Comparison of ENCODE assay signal across 8 cellular contexts in the genomic region with DNA sequence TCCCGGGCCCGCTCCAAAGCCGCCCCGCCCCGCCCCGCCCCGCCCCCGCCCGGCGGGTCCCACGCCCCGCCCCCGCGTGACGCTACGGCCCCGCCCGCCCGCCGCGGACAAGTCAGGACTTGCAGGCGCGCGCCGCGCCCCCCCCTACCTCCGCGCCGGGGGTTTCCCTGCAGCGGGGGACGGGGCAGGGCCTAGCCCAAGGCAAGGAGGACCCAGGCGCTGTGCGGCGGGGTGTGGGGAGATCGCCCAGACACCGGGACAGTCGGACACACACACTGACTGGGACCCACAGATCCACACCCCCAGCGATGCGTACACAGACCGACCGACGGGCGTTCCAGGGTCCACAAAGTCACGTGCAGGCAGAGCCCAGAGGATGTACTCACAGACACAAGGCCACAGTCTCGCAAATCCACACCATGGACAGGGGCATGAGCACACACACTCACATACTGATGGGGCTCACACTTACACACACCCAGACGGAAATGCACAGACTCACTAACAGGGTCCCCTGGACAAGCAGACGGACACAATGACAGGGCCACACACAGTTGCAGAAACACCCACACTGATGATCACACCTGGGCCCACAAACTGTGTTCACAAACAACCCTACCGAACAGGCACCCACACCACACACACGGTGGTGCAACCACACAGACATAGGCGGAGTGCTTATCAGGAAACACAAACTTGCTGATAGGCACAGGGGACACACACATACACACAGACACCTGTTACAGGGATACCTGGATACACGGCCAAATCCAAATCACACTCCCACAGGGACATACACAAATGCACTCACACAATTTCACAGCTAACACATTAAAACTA. TPM values are rescaled to one million over a fixed set of nuclear protein-coding genes. Genes with fewer than 3 reads are reported as not detected.
A peak's percentile ranks its signal among the peaks of the same experiment; 100 is the strongest.
DNase-seq lines count a peak whose midpoint lies in the region; ATAC-seq and TF ChIP-seq lines count a peak whose summit lies in the region.

No MANE protein-coding gene starts in this region.

- TF ChIP-seq CTCF in AG04450 (IDR thresholded peaks at IDR 0.05; ENCODE audit: low read depth, low read length) = no peak
- peak in 1 of 6 experiments; percentile 6 for TF ChIP-seq CTCF in adrenal gland (IDR thresholded peaks at IDR 0.05)
- no peak for TF ChIP-seq CTCF in type B pancreatic cell (conservative IDR thresholded peaks at IDR 0.05)

- 5 to 16% (median 9%) methylated on average over 12 to 51 of the region's 51 CpGs for WGBS in adrenal gland, 4 donors

- H3K27me3 ChIP-seq in AG04450 (ENCODE audit: control insufficient read depth, insufficient read depth, low read length) = no peaks in the 10 kb centered on the region
- H3K27me3 ChIP-seq in adrenal gland = no peaks in the 10 kb centered on the region

- intact Hi-C loops in adrenal gland (cut with DNase I) = no loop called here
- intact Hi-C loops in left cardiac atrium (cut with DNase I) = no loop called here
- intact Hi-C loops in posterior cingulate gyrus (cut with DNase I) = no loop called here

- TF ChIP-seq EP300 in Ishikawa (IDR thresholded peaks at IDR 0.05; ENCODE audit: borderline replicate concordance) = no peak; the same call in 1 of the 2 replicates

- DNase-seq in AG04450 (ENCODE audit: low read depth, low spot score) = peak; percentile 72
- peak; percentile 85 for DNase-seq in SW480 (ENCODE audit: low spot score)
- DNase-seq in adrenal gland = peak; percentile 86 to 94 (median 91)
- peak; percentile 90 for DNase-seq in left cardiac atrium
- peak; percentile 70 to 98 (median 86) for DNase-seq in posterior cingulate gyrus
- peak; percentile 91 for DNase-seq in type B pancreatic cell (ENCODE audit: extremely low spot score, unreplicated experiment)

- peak overlapping the region; percentile 84 for H3K27ac ChIP-seq in AG04450 (ENCODE audit: low read depth, low read length)
- H3K27ac ChIP-seq in adrenal gland = peak overlapping the region in 4 of 5 donors; percentile 44 to 99 (median 74)

- H3K27ac Mint-ChIP-seq in type B pancreatic cell = peak overlapping the region; percentile 92

- peaks cover 3% of the 10 kb centered on the region for H3K27me3 Mint-ChIP-seq in type B pancreatic cell

- H3K4me1 Mint-ChIP-seq in type B pancreatic cell (ENCODE audit: unreplicated experiment) = peaks cover 16% of the 10 kb centered on the region

- H3K4me3 Mint-ChIP-seq in type B pancreatic cell = peak overlapping the region; percentile 84

- POLR2A ChIA-PET in AG04450 (lab: Yijun Ruan, JAX) = interaction anchor here (1.3 kb wide), 1 partner anchor 13 kb away, joined by 9 read pairs; no protein-coding TSS in a partner anchor

- no peak for TF ChIP-seq RAD21 in Ishikawa (IDR thresholded peaks at IDR 0.05; ENCODE audit: low read depth)

- H3K4me3 ChIP-seq in AG04450 (ENCODE audit: low read depth, low read length) (peak overlapping the region; percentile 98), adrenal gland (peak overlapping the region in 2 of 4 donors; percentile 30 to 96)

- H3K36me3 ChIP-seq in adrenal gland (replicated peaks in 1 of 2) = no peaks in the 10 kb centered on the region

- CTCF ChIA-PET in AG04450 (lab: Charles Lee) = interaction anchor here (1.2 to 2.3 kb wide), 3 partner anchors 12 to 81 kb away, joined by 6 to 18 read pairs (median 11); no protein-coding TSS in a partner anchor

- no peaks in the 10 kb centered on the region; the same call in 1 of the 2 replicates for H3K9me3 ChIP-seq in AG04450 (ENCODE audit: control insufficient read depth, insufficient read depth, low read length)
- no peaks in the 10 kb centered on the region for H3K9me3 ChIP-seq in adrenal gland (replicated peaks in 1 of 3)

- ATAC-seq in GM18867 (IDR thresholded peaks at IDR 0.05; ENCODE audit: unreplicated experiment) = peak; percentile 45
- ATAC-seq in left cardiac atrium = peak; percentile 38 to 62

- H3K4me1 ChIP-seq in adrenal gland (replicated peaks in 1 of 2) = peaks cover 28 to 29% of the 10 kb centered on the region in 2 donors

- TF ChIP-seq POLR2A in adrenal gland (IDR thresholded peaks at IDR 0.05) = peak; percentile 17 to 60

- no peaks in the 10 kb centered on the region for H3K36me3 Mint-ChIP-seq in type B pancreatic cell

- H3K9me3 Mint-ChIP-seq in type B pancreatic cell = no peaks in the 10 kb centered on the region

TF ChIP-seq in Ishikawa, 13 proteins besides CTCF, POLR2A, EP300 and RAD21:
- TF ChIP-seq, protein P1, sequence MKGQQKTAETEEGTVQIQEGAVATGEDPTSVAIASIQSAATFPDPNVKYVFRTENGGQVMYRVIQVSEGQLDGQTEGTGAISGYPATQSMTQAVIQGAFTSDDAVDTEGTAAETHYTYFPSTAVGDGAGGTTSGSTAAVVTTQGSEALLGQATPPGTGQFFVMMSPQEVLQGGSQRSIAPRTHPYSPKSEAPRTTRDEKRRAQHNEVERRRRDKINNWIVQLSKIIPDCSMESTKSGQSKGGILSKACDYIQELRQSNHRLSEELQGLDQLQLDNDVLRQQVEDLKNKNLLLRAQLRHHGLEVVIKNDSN (IDR thresholded peaks at IDR 0.05) = peak; percentile 84
- TF ChIP-seq MAX (IDR thresholded peaks at IDR 0.05) (no peak), ZBTB7A (IDR thresholded peaks at IDR 0.05; ENCODE audit: low read depth) (no peak), CEBPB (IDR thresholded peaks at IDR 0.05) (no peak), TAF1 (IDR thresholded peaks at IDR 0.05; ENCODE audit: low read depth) (no peak; the same call in 1 of the 2 replicates), CREB1 (IDR thresholded peaks at IDR 0.05; ENCODE audit: low read depth) (no peak), FOXM1 (IDR thresholded peaks at IDR 0.05; ENCODE audit: borderline replicate concordance, low read depth) (no peak), YY1 (IDR thresholded peaks at IDR 0.05; ENCODE audit: low read depth) (no peak), NFIC (IDR thresholded peaks at IDR 0.05) (no peak), EGR1 (IDR thresholded peaks at IDR 0.05) (no peak), TEAD4 (IDR thresholded peaks at IDR 0.05) (no peak), TCF12 (IDR thresholded peaks at IDR 0.05; ENCODE audit: low read depth) (no peak)
- TF ChIP-seq, protein P2, sequence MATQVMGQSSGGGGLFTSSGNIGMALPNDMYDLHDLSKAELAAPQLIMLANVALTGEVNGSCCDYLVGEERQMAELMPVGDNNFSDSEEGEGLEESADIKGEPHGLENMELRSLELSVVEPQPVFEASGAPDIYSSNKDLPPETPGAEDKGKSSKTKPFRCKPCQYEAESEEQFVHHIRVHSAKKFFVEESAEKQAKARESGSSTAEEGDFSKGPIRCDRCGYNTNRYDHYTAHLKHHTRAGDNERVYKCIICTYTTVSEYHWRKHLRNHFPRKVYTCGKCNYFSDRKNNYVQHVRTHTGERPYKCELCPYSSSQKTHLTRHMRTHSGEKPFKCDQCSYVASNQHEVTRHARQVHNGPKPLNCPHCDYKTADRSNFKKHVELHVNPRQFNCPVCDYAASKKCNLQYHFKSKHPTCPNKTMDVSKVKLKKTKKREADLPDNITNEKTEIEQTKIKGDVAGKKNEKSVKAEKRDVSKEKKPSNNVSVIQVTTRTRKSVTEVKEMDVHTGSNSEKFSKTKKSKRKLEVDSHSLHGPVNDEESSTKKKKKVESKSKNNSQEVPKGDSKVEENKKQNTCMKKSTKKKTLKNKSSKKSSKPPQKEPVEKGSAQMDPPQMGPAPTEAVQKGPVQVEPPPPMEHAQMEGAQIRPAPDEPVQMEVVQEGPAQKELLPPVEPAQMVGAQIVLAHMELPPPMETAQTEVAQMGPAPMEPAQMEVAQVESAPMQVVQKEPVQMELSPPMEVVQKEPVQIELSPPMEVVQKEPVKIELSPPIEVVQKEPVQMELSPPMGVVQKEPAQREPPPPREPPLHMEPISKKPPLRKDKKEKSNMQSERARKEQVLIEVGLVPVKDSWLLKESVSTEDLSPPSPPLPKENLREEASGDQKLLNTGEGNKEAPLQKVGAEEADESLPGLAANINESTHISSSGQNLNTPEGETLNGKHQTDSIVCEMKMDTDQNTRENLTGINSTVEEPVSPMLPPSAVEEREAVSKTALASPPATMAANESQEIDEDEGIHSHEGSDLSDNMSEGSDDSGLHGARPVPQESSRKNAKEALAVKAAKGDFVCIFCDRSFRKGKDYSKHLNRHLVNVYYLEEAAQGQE (IDR thresholded peaks at IDR 0.05; ENCODE audit: low read depth) = peak; percentile 43; the same call in 1 of the 2 replicates

RNA-seq across cellular contexts. Expression of gene BBC3, which starts 0.4 kb away (rescaled TPM):
- polyA plus RNA-seq in AG04450 (2011; rRNA removed) (3.6 and 4.4 TPM in 2 replicates), adrenal gland (1 to 10 TPM in 2 of 3 donors, under 1 TPM in 1; 0.27 to 8.4 (median 4.4) TPM)
- polyA minus RNA-seq in AG04450 (2011; rRNA and poly(A)+ RNA removed) = 3.6 and 4.5 TPM in 2 replicates
- total RNA-seq in adrenal gland (10 to 100 TPM in 4 of 8 donors, 1 to 10 TPM in 4; 1.7 to 17.9 (median 10.1) TPM), left cardiac atrium (1 to 10 TPM; 2.9 to 4.1 TPM), type B pancreatic cell (ENCODE audit: low replicate concordance) (14.8 and 36.2 TPM in 2 replicates)

RNA-seq across cellular contexts. Expression of gene CCDC9, which starts 24.9 kb away (rescaled TPM):
- 5.0 and 6.6 TPM in 2 replicates for polyA plus RNA-seq in AG04450 (2011; rRNA removed)
- polyA minus RNA-seq in AG04450 (2011; rRNA and poly(A)+ RNA removed) = 4.7 and 9.3 TPM in 2 replicates
- 10 to 100 TPM; 12.8 to 52.9 (median 32.5) TPM for total RNA-seq in adrenal gland
- polyA plus RNA-seq in adrenal gland = 10 to 100 TPM; 23.2 to 86.5 (median 31.8) TPM
- 10 to 100 TPM; 21.4 to 28.7 TPM for total RNA-seq in left cardiac atrium
- total RNA-seq in type B pancreatic cell (ENCODE audit: low replicate concordance) = 22.4 and 29.3 TPM in 2 replicates

RNA-seq across cellular contexts. Expression of gene INAFM1, which starts 43.2 kb away (rescaled TPM):
- polyA plus RNA-seq in AG04450 (2011; rRNA removed) (2.4 and 5.0 TPM in 2 replicates), adrenal gland (100 to 1,000 TPM in 1 of 3 donors, 10 to 100 TPM in 1, 1 to 10 TPM in 1; 7.8 to 144 (median 62.0) TPM)
- polyA minus RNA-seq in AG04450 (2011; rRNA and poly(A)+ RNA removed) = 1.0 and 1.3 TPM in 2 replicates
- total RNA-seq in adrenal gland (100 to 1,000 TPM in 1 of 8 donors, 10 to 100 TPM in 7; 18.1 to 183 (median 66.7) TPM), left cardiac atrium (10 to 100 TPM; 16.1 to 17.1 TPM), type B pancreatic cell (ENCODE audit: low replicate concordance) (8.2 and 9.6 TPM in 2 replicates)
